ENCODE assay signal across 1 cellular context in genomic region chr10:117535752-117536358, GRCh38.
TF ChIP-seq lines count a peak whose summit lies in the region.

No MANE protein-coding gene starts in this region.

TF ChIP-seq in K562, 482 proteins besides CTCF, POLR2A, EP300 and RAD21:
- no peak for TF ChIP-seq ZHX1 (conservative IDR thresholded peaks at IDR 0.05; ENCODE audit: low read length)
- TF ChIP-seq ZNF165 (CRISPR knock-in tag; IDR thresholded peaks at IDR 0.05; ENCODE audit: borderline replicate concordance), result no peak
- TF ChIP-seq XRCC3 (IDR thresholded peaks at IDR 0.05), result no peak
- TF ChIP-seq RBM25 (IDR thresholded peaks at IDR 0.05; ENCODE audit: low read depth, low read length, severe bottlenecking), result peak; percentile 63
- no peak for TF ChIP-seq MYNN (IDR thresholded peaks at IDR 0.05)
- TF ChIP-seq MYNN (CRISPR knock-in tag; IDR thresholded peaks at IDR 0.05), result no peak
- no peak for TF ChIP-seq CBX8 (IDR thresholded peaks at IDR 0.05; ENCODE audit: borderline replicate concordance, extremely low read depth, low read depth, low read length, poor library complexity, severe bottlenecking)
TF ChIP-seq in K562: peak in this region for 1.
